ENCODE assay signal across 8 cellular contexts in the genomic region with DNA sequence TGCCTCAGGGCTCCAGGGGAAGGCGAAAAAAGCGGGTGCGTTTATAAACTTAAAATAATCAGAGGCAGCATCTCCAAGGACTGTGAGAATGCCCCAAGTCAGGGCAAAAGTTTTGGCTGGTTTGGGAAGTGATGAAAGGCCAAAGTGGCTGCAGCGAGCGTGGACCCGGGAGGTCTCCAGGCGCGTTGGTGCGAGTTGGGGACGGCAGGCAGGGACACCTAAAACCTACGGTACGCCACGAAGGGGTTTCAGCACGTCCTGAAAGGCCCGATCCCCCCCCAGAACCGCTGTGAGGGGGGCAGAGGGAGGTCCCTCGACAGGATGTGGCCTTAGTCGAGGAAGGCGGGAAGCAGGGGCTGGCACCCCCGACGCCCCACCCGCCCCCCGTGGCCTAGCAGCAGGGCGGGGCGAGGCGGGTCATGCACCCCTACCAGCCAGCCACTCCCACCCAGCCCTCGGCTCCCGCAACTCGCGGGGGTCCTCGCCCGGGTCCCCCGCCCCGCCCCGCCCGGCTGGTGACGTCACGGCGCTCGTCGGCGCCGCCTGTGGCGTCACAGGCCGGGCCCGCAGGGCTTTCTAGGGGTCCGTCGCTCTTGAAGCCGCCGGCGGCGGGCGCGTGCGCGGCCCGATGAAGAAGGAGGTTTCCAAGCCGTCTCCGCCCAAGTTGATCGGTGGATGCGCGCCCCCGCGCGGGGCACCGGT. TPM values are rescaled to one million over a fixed set of nuclear protein-coding genes. Genes with fewer than 3 reads are reported as not detected.
DNase-seq lines count a peak whose midpoint lies in the region; TF ChIP-seq lines count a peak whose summit lies in the region.

A gene with protein sequence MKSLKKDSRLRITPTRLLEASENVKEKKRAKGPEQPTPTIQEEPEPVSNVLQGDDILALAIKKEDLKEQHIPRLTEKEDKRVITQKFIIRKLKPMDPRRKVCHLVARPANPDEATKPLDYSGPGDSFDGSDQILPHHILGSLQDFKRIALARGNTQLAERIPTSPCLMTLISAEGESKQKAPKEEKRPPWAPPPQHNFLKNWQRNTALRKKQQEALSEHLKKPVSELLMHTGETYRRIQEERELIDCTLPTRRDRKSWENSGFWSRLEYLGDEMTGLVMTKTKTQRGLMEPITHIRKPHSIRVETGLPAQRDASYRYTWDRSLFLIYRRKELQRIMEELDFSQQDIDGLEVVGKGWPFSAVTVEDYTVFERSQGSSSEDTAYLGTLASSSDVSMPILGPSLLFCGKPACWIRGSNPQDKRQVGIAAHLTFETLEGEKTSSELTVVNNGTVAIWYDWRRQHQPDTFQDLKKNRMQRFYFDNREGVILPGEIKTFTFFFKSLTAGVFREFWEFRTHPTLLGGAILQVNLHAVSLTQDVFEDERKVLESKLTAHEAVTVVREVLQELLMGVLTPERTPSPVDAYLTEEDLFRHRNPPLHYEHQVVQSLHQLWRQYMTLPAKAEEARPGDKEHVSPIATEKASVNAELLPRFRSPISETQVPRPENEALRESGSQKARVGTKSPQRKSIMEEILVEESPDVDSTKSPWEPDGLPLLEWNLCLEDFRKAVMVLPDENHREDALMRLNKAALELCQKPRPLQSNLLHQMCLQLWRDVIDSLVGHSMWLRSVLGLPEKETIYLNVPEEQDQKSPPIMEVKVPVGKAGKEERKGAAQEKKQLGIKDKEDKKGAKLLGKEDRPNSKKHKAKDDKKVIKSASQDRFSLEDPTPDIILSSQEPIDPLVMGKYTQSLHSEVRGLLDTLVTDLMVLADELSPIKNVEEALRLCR (plus strand): TSS at position 569 of the 702 bp plus-strand sequence. CDS start 236 bp downstream, outside the sequence.

- H3K4me3 ChIP-seq in HUES64 (ENCODE audit: low read length) (peak within 1 kb of the TSS; percentile 91), vagina (peak within 1 kb of the TSS; percentile 64 to 82)

- H3K27ac ChIP-seq in HUES64 (ENCODE audit: low read depth, low read length): peak within 1 kb of the TSS; percentile 60; the same call in 1 of the 2 replicates
- H3K27ac ChIP-seq in vagina: peak within 1 kb of the TSS; percentile 96

- no peaks in the 10 kb centered on the region for H3K36me3 ChIP-seq in ES-I3 (ENCODE audit: insufficient read depth, low read length)
- no peaks in the 10 kb centered on the region for H3K36me3 ChIP-seq in HUES64 (ENCODE audit: insufficient read depth, low read length)
- no peaks in the 10 kb centered on the region for H3K36me3 ChIP-seq in vagina

- DNase-seq in T-helper 22 cell (ENCODE audit: low read depth) (peak; percentile 70), astrocyte of the hippocampus (ENCODE audit: low read depth, low spot score) (peak; percentile 91), hippocampal formation (lab: John Stamatoyannopoulos, UW) (peak; percentile 48 to 62), retina (peak; percentile 49), vagina (ENCODE audit: extremely low spot score in 2 of 2) (no peak), OCI-M1 (lab: John Stamatoyannopoulos, UW) (no peak)

- H3K9me3 ChIP-seq in ES-I3 (ENCODE audit: control insufficient read depth, insufficient read depth, low read length): no peaks in the 10 kb centered on the region
- no peaks in the 10 kb centered on the region for H3K9me3 ChIP-seq in HUES64 (ENCODE audit: insufficient read depth, low read depth, low read length)
- no peaks in the 10 kb centered on the region for H3K9me3 ChIP-seq in vagina

- intact Hi-C loops in vagina (cut with DNase I): no loop called here

- peak in 1 of 3 experiments; percentile 29 for TF ChIP-seq CTCF in vagina (IDR thresholded peaks at IDR 0.05)

- H3K9ac ChIP-seq in ES-I3 (ENCODE audit: low read depth, low read length) (peak within 1 kb of the TSS; percentile 92), HUES64 (ENCODE audit: low read depth, low read length) (peak within 1 kb of the TSS; percentile 70)

- peaks cover 17% of the 10 kb centered on the region for H3K4me1 ChIP-seq in ES-I3 (ENCODE audit: insufficient read depth, low read length)
- H3K4me1 ChIP-seq in HUES64 (ENCODE audit: insufficient read depth, low read length): 0 out of 2 replicates have a peak, but pooled peaks cover 16% of the 10 kb centered on the region
- H3K4me1 ChIP-seq in vagina: peaks cover 20% of the 10 kb centered on the region

- TF ChIP-seq POLR2A in vagina (IDR thresholded peaks at IDR 0.05): no peak

- H3K27me3 ChIP-seq in HUES64 (ENCODE audit: insufficient read depth, low read length): no peaks in the 10 kb centered on the region
- H3K27me3 ChIP-seq in vagina: no peaks in the 10 kb centered on the region

- WGBS in HUES64: 7% methylated on average over 65 of the region's 66 CpGs

RNA-seq across cellular contexts. Expression of the gene that starts here (rescaled TPM):
- polyA plus RNA-seq in HUES64 (2013, experiment 1 of 2): 0.25 TPM
- 1.3 TPM for polyA plus RNA-seq in HUES64 (2013, experiment 2 of 2)
- not detected for total RNA-seq in vagina

Comparison
In these comparisons a context has a peak if more than half of its experiments do, and no peak if none do; other contexts are left out.
1. DNase-seq: peak in T-helper 22 cell (single experiment), astrocyte of the hippocampus (single experiment), hippocampal formation (2 of 2) and retina (single experiment); none in vagina (0 of 2) and OCI-M1 (single experiment).